ENCODE assay signal across 20 cellular contexts in the genomic region with DNA sequence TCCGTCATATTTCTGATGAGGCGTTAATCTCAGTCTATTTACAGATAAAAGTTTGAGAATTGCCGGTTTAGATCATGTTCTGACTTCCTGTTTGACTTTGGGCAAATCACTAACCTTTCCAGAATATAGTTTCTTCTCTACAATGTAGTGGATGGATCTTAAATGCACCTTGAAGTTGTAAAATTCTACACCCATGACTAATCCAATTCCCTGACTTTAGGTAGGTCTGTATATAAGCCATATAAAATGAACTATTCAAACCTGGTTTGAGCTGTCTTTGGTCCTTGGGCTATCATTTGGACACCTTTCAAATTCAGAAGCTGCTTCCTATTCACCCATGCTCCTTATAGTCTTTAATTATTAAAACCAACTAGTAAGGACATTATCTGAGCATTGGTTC. TPM values are rescaled to one million over a fixed set of nuclear protein-coding genes. Genes with fewer than 3 reads are reported as not detected.
DNase-seq lines count a peak whose midpoint lies in the region; ATAC-seq, FAIRE-seq and TF ChIP-seq lines count a peak whose summit lies in the region.
"Had no signal": no experiment of that assay in that cellular context is flagged by ENCODE, and none has a peak within 500 bp of the region (broad histone marks: within the 10 kb centered on the region; RNA-seq: fewer than 3 reads in every experiment).

No MANE protein-coding gene starts in this region.

- H3K9me3 ChIP-seq in osteoblast (ENCODE audit: low read depth, low read length) (no peaks in the 10 kb centered on the region), hepatocyte (ENCODE audit: low read depth) (no peaks in the 10 kb centered on the region)
- H3K9me3 ChIP-seq: BLaER1 treated with 17β-estradiol and CSF1 and Interleukin-3, amounts not matched to agents 10 nM and 100 nM had no signal

- no peaks in the 10 kb centered on the region for H3K27me3 ChIP-seq in ACC112 (ENCODE audit: insufficient read depth, low read length)
- H3K27me3 ChIP-seq in bronchial epithelial cell (ENCODE audit: control insufficient read depth, insufficient read depth, low read length) = no peaks in the 10 kb centered on the region
- no peaks in the 10 kb centered on the region for H3K27me3 ChIP-seq in osteoblast (ENCODE audit: insufficient read depth, low read length)
- H3K27me3 ChIP-seq in hepatocyte = no peaks in the 10 kb centered on the region
- H3K27me3 ChIP-seq: BLaER1 treated with 17β-estradiol and CSF1 and Interleukin-3, amounts not matched to agents 10 nM and 100 nM had no signal

- no peaks in the 10 kb centered on the region for H3K4me1 Mint-ChIP-seq in T-cell

- DNase-seq in NCI-H226 (peak; percentile 32), bronchial epithelial cell (ENCODE audit: low read depth) (peak; percentile 48), osteoblast (ENCODE audit: insufficient read length, low spot score, missing footprints) (no peak), GM19240 (ENCODE audit: insufficient read length, low spot score) (no peak), T-cell (no peak), hepatocyte (ENCODE audit: low spot score) (no peak), DMS 273 treated with DMSO at 0.1 percent for 48 hours (lab: John Stamatoyannopoulos, UW) (no peak)
- DNase-seq: DMS79 treated with DMSO at 0.1 percent for 48 hours, KG1, NCI-H1417 treated with DMSO at 0.1 percent for 48 hours, NCI-H187 treated with DMSO at 0.1 percent for 48 hours, NCI-H2227 treated with DMSO at 0.1 percent for 48 hours, NCI-H524, Right ventricle myocardium superior had no signal

- H3K4me3 Mint-ChIP-seq in T-cell = no peak overlapping the region

- H2AFZ ChIP-seq in ACC112 (ENCODE audit: low read length, unreplicated experiment) (no peak overlapping the region), osteoblast (ENCODE audit: low read length) (no peak overlapping the region), hepatocyte (no peak overlapping the region)

- no peaks in the 10 kb centered on the region for H4K20me1 ChIP-seq in osteoblast (ENCODE audit: insufficient read depth, low read length)
- no peaks in the 10 kb centered on the region for H4K20me1 ChIP-seq in hepatocyte (ENCODE audit: insufficient read depth, poor library complexity, severe bottlenecking)
- H4K20me1 ChIP-seq: BLaER1 treated with 17β-estradiol and CSF1 and Interleukin-3, amounts not matched to agents 10 nM and 100 nM had no signal

- FAIRE-seq in bronchial epithelial cell (lab: Jason Lieb, UNC) = no peak
- FAIRE-seq: H54, HepG2, RCC 7860 had no signal

- no peak overlapping the region for H3K4me3 ChIP-seq in ACC112 (ENCODE audit: low read depth, low read length)
- no peak overlapping the region for H3K4me3 ChIP-seq in bronchial epithelial cell (ENCODE audit: low read depth, low read length)
- no peak overlapping the region for H3K4me3 ChIP-seq in osteoblast (ENCODE audit: insufficient read depth, low read length)
- H3K4me3 ChIP-seq in hepatocyte = no peak overlapping the region
- H3K4me3 ChIP-seq: BLaER1 treated with 17β-estradiol and CSF1 and Interleukin-3, amounts not matched to agents 10 nM and 100 nM; SK-N-MC had no signal

- peaks cover 2 to 11% of the 10 kb centered on the region in 2 donors for H3K27me3 Mint-ChIP-seq in T-cell

- ATAC-seq in T-cell (replicated peaks in 1 of 4) = no peak
- ATAC-seq: HepG2 had no signal

- WGBS in hepatocyte (ENCODE audit: low lambda C conversion rate, missing lambda C conversion rate) = 89% methylated on average over 3 of the region's 3 CpGs

- H3K9me3 Mint-ChIP-seq in T-cell = peaks cover 0 to 10% (median 0%) of the 10 kb centered on the region in 3 donors

- no peaks in the 10 kb centered on the region for H3K9me2 ChIP-seq in hepatocyte (replicated peaks; ENCODE audit: insufficient read depth)

- H3K27ac Mint-ChIP-seq in T-cell = no peak overlapping the region

- peak overlapping the region; percentile 98 for H3K27ac ChIP-seq in ACC112 (ENCODE audit: low read depth, low read length)
- H3K27ac ChIP-seq in osteoblast (ENCODE audit: low read depth, low read length) = peak overlapping the region; percentile 95
- H3K27ac ChIP-seq in hepatocyte = no peak overlapping the region
- H3K27ac ChIP-seq: BLaER1 treated with 17β-estradiol and CSF1 and Interleukin-3, amounts not matched to agents 10 nM and 100 nM; SK-N-MC had no signal

- no peaks in the 10 kb centered on the region for H3K36me3 Mint-ChIP-seq in T-cell

- POLR2A ChIA-PET in T-cell (lab: Charles Lee) = no interaction called here

- H3K4me2 ChIP-seq in osteoblast (ENCODE audit: insufficient read depth, low read length) (peak overlapping the region; percentile 19), hepatocyte (no peak overlapping the region)
- H3K4me2 ChIP-seq: BLaER1 treated with 17β-estradiol and CSF1 and Interleukin-3, amounts not matched to agents 10 nM and 100 nM had no signal

- CTCF ChIA-PET in T-cell (lab: Charles Lee) = no interaction called here

- TF ChIP-seq CTCF in bronchial epithelial cell (IDR thresholded peaks at IDR 0.05; ENCODE audit: insufficient read depth, low read length, severe bottlenecking) = no peak
- TF ChIP-seq CTCF in osteoblast (IDR thresholded peaks at IDR 0.05; ENCODE audit: extremely low read depth, low read depth, low read length) = no peak
- no peak for TF ChIP-seq CTCF in hepatocyte (IDR thresholded peaks at IDR 0.05; ENCODE audit: poor library complexity)

- peaks cover 94% of the 10 kb centered on the region for H3K4me1 ChIP-seq in ACC112 (ENCODE audit: control insufficient read depth, insufficient read depth, low read length, unreplicated experiment)
- peaks cover 90% of the 10 kb centered on the region for H3K4me1 ChIP-seq in osteoblast (ENCODE audit: insufficient read depth, low read length)
- no peaks in the 10 kb centered on the region for H3K4me1 ChIP-seq in hepatocyte (ENCODE audit: insufficient read depth)
- H3K4me1 ChIP-seq: BLaER1 treated with 17β-estradiol and CSF1 and Interleukin-3, amounts not matched to agents 10 nM and 100 nM had no signal

- H3K79me2 ChIP-seq in ACC112 (ENCODE audit: control insufficient read depth, insufficient read depth, low read length, unreplicated experiment) (peaks cover 96% of the 10 kb centered on the region), osteoblast (ENCODE audit: insufficient read depth, low read length) (peaks cover 95% of the 10 kb centered on the region), hepatocyte (peaks cover 3% of the 10 kb centered on the region)

- H3K36me3 ChIP-seq in ACC112 (ENCODE audit: insufficient read depth, low read length) (peaks cover 58% of the 10 kb centered on the region), bronchial epithelial cell (ENCODE audit: control insufficient read depth, insufficient read depth, low read length) (no peaks in the 10 kb centered on the region), osteoblast (ENCODE audit: insufficient read depth, low read length) (peaks cover 55% of the 10 kb centered on the region), hepatocyte (replicated peaks; ENCODE audit: insufficient read depth, low read depth) (no peaks in the 10 kb centered on the region)
- H3K36me3 ChIP-seq: BLaER1 treated with 17β-estradiol and CSF1 and Interleukin-3, amounts not matched to agents 10 nM and 100 nM had no signal

RNA-seq across cellular contexts. Expression of a gene that starts 52.2 kb away (rescaled TPM):
- total RNA-seq in bronchial epithelial cell = not detected in 2 replicates
- 18.1 and 20.0 TPM in 2 replicates for total RNA-seq in osteoblast
- not detected for total RNA-seq in T-cell
- total RNA-seq in hepatocyte = 1.7 and 2.3 TPM in 2 replicates
- 0.41 and 0.99 TPM in 2 replicates for polyA plus RNA-seq in hepatocyte
- total RNA-seq: HepG2 had no signal
- polyA plus RNA-seq: HepG2 had no signal

Comparison
In these comparisons a context has a peak if more than half of its experiments do, and no peak if none do; other contexts are left out.
1. DNase-seq: peak in NCI-H226 (single experiment) and bronchial epithelial cell (single experiment); none in osteoblast (single experiment), GM19240 (single experiment), T-cell (0 of 34), hepatocyte (single experiment) and DMS 273 treated with DMSO at 0.1 percent for 48 hours (single experiment).